1 cellular context compared by ENCODE assay signal in genomic region chr17:11264183-11264871, GRCh38.
TF ChIP-seq lines count a peak whose summit lies in the region.

No MANE protein-coding gene starts in this region.

TF ChIP-seq in HCT116, 20 proteins besides CTCF, POLR2A, EP300 and RAD21:
- TF ChIP-seq ELF1 (IDR thresholded peaks at IDR 0.05; ENCODE audit: borderline replicate concordance, low read depth) (no peak), MAX (IDR thresholded peaks at IDR 0.05) (no peak), ZNF274 (IDR thresholded peaks at IDR 0.05; ENCODE audit: low read depth, low read length) (no peak), EZH2 (IDR thresholded peaks at IDR 0.05) (no peak), SP1 (IDR thresholded peaks at IDR 0.05; ENCODE audit: low read depth) (no peak), EZH2phosphoT487 (IDR thresholded peaks at IDR 0.05; ENCODE audit: borderline replicate concordance) (no peak), CEBPB (IDR thresholded peaks at IDR 0.05; ENCODE audit: low read depth) (no peak), TCF7L2 (IDR thresholded peaks at IDR 0.05; ENCODE audit: borderline replicate concordance, extremely low read depth, insufficient read depth, insufficient read length) (no peak), FOSL1 (IDR thresholded peaks at IDR 0.05; ENCODE audit: low read depth) (no peak), SIN3A (IDR thresholded peaks at IDR 0.05; ENCODE audit: low read depth) (no peak), ZFX (IDR thresholded peaks at IDR 0.05) (no peak), REST (IDR thresholded peaks at IDR 0.05; ENCODE audit: low read depth) (no peak), CBX3 (IDR thresholded peaks at IDR 0.05; ENCODE audit: low read depth) (no peak), SRF (IDR thresholded peaks at IDR 0.05; ENCODE audit: low read depth) (no peak), EGR1 (IDR thresholded peaks at IDR 0.05; ENCODE audit: low read depth) (no peak), ZBTB33 (IDR thresholded peaks at IDR 0.05; ENCODE audit: extremely low read depth, insufficient replicate concordance, low read length) (no peak), ATF3 (IDR thresholded peaks at IDR 0.05) (no peak), JUND (IDR thresholded peaks at IDR 0.05) (no peak), YY1 (IDR thresholded peaks at IDR 0.05; ENCODE audit: extremely low read depth, insufficient replicate concordance, low read depth, low read length) (no peak), POLR2AphosphoS5 (IDR thresholded peaks at IDR 0.05; ENCODE audit: low read depth, low read length) (no peak)
